ENCODE assay signal across 15 cellular contexts in the genomic region with DNA sequence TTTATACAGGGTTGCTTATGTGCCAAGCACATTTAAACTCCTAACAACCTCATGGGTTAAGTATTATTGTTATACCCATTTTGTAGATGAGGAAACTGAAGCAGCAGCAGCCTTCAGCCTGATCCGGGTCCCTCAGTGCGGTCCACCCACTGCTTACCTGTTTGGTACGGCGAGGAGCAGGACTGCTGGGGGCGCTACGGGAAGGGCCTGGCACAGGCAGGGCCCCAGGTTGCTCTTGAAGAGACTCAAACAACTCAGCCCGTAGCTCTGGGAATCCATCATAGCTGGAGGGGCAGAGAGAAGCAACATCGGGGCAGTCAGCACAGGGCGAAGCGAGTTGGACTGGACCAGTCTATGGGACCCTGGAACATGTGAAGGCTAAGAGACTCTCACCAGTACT. TPM values are rescaled to one million over a fixed set of nuclear protein-coding genes. Genes with fewer than 3 reads are reported as not detected.
DNase-seq lines count a peak whose midpoint lies in the region; ATAC-seq and TF ChIP-seq lines count a peak whose summit lies in the region.
"Had no signal": no experiment of that assay in that cellular context is flagged by ENCODE, and none has a peak within 500 bp of the region (broad histone marks: within the 10 kb centered on the region; RNA-seq: fewer than 3 reads in every experiment).

No MANE protein-coding gene starts in this region.

- no peak for ATAC-seq in gastroesophageal sphincter
- ATAC-seq: GM12878, GM23338 had no signal

- H3K27ac ChIP-seq in gastroesophageal sphincter = no peak overlapping the region

- no peak for TF ChIP-seq CTCF in endothelial cell (IDR thresholded peaks at IDR 0.05; ENCODE audit: unreplicated experiment)
- no peak for TF ChIP-seq CTCF in gastroesophageal sphincter (IDR thresholded peaks at IDR 0.05)

- intact Hi-C loops in posterior vena cava (cut with DNase I) = no loop called here
- intact Hi-C loops in activated T-helper 1 cell treated with anti-CD3 and anti-CD28 coated beads, Interleukin-12 subunit alpha, Interleukin-12 subunit beta, Interleukin-2, Interleukin-4 antibody, amounts not matched to agents 30 ng/mL and 10 ng/mL and 1 ng/mL, durations not matched to agents 14 hours and 24 hours and 36 hours (cut with micrococcal nuclease) = no loop called here

- H3K4me3 ChIP-seq in gastroesophageal sphincter = no peak overlapping the region
- H3K4me3 ChIP-seq: GM12878, GM23338 had no signal

- peaks cover 0 to 100% of the 10 kb centered on the region in 2 donors for H3K36me3 ChIP-seq in gastroesophageal sphincter

- H3K9me3 Mint-ChIP-seq in activated naive CD4-positive, alpha-beta T cell treated with anti-CD3 and anti-CD28 coated beads, Interleukin-2, amount 10 ng/mL, durations not matched to agents 7 days and 5 days = no peaks in the 10 kb centered on the region
- no peaks in the 10 kb centered on the region for H3K9me3 Mint-ChIP-seq in endothelial cell (ENCODE audit: unreplicated experiment)
- no peaks in the 10 kb centered on the region for H3K9me3 Mint-ChIP-seq in activated T-helper 1 cell treated with anti-CD3 and anti-CD28 coated beads, Interleukin-12 subunit alpha, Interleukin-12 subunit beta, Interleukin-2, Interleukin-4 antibody, amounts not matched to agents 30 ng/mL and 10 ng/mL and 1 ng/mL, durations not matched to agents 14 hours and 24 hours and 36 hours
- H3K9me3 Mint-ChIP-seq: CD4-positive, alpha-beta T cell; GM23338 had no signal

- no peak overlapping the region for H3K27ac Mint-ChIP-seq in activated naive CD4-positive, alpha-beta T cell treated with anti-CD3 and anti-CD28 coated beads, Interleukin-2, amount 10 ng/mL, durations not matched to agents 7 days and 5 days
- H3K27ac Mint-ChIP-seq in endothelial cell (ENCODE audit: unreplicated experiment) = no peak overlapping the region
- no peak overlapping the region for H3K27ac Mint-ChIP-seq in activated T-helper 1 cell treated with anti-CD3 and anti-CD28 coated beads, Interleukin-12 subunit alpha, Interleukin-12 subunit beta, Interleukin-2, Interleukin-4 antibody, amounts not matched to agents 30 ng/mL and 10 ng/mL and 1 ng/mL, durations not matched to agents 14 hours and 24 hours and 36 hours
- H3K27ac Mint-ChIP-seq: B cell; CD4-positive, alpha-beta T cell; GM23338 had no signal

- DNase-seq in activated naive CD4-positive, alpha-beta T cell treated with anti-CD3 and anti-CD28 coated beads, Interleukin-2, amount 10 ng/mL, durations not matched to agents 7 days and 5 days = peak; percentile 14
- DNase-seq in activated naive CD4-positive, alpha-beta T cell treated with anti-CD3 and anti-CD28 coated beads, Interleukin-2, amount 50 U/mL, for 16 hours = no peak
- DNase-seq in endothelial cell (ENCODE audit: low spot score) = no peak
- DNase-seq in posterior vena cava (ENCODE audit: low spot score) = peak; percentile 47
- DNase-seq in COLO829 (ENCODE audit: low spot score) = no peak
- no peak for DNase-seq in activated T-helper 1 cell treated with anti-CD3 and anti-CD28 coated beads, Interleukin-12 subunit alpha, Interleukin-12 subunit beta, Interleukin-2, Interleukin-4 antibody, amounts not matched to agents 30 ng/mL and 10 ng/mL and 1 ng/mL, durations not matched to agents 14 hours and 24 hours and 36 hours (ENCODE audit: low spot score)
- DNase-seq: ACHN; C1 segment of cervical spinal cord; CD4-positive, alpha-beta T cell; DMS79; H7 had no signal

- no peak for TF ChIP-seq EP300 in gastroesophageal sphincter (IDR thresholded peaks at IDR 0.05)

- no peaks in the 10 kb centered on the region for H3K9me3 ChIP-seq in gastroesophageal sphincter

- no peak for TF ChIP-seq POLR2A in gastroesophageal sphincter (IDR thresholded peaks at IDR 0.05)

- CTCF ChIA-PET in activated naive CD4-positive, alpha-beta T cell treated with anti-CD3 and anti-CD28 coated beads, Interleukin-2, amount 10 ng/mL, durations not matched to agents 7 days and 5 days (lab: Charles Lee) = no interaction called here

- WGBS in gastroesophageal sphincter (ENCODE audit: low coverage in 1 of 2), 2 donors = 95% methylated on average over 4 of the region's 10 CpGs; no CpG with 5 or more reads in 1 of the 2 donors

- peaks cover 11% of the 10 kb centered on the region for H3K4me1 Mint-ChIP-seq in activated naive CD4-positive, alpha-beta T cell treated with anti-CD3 and anti-CD28 coated beads, Interleukin-2, amount 10 ng/mL, durations not matched to agents 7 days and 5 days
- no peaks in the 10 kb centered on the region for H3K4me1 Mint-ChIP-seq in endothelial cell (ENCODE audit: unreplicated experiment)
- H3K4me1 Mint-ChIP-seq in activated T-helper 1 cell treated with anti-CD3 and anti-CD28 coated beads, Interleukin-12 subunit alpha, Interleukin-12 subunit beta, Interleukin-2, Interleukin-4 antibody, amounts not matched to agents 30 ng/mL and 10 ng/mL and 1 ng/mL, durations not matched to agents 14 hours and 24 hours and 36 hours (ENCODE audit: low read depth) = no peaks in the 10 kb centered on the region
- H3K4me1 Mint-ChIP-seq: GM23338 had no signal

- H3K27me3 Mint-ChIP-seq in activated naive CD4-positive, alpha-beta T cell treated with anti-CD3 and anti-CD28 coated beads, Interleukin-2, amount 10 ng/mL, durations not matched to agents 7 days and 5 days = no peaks in the 10 kb centered on the region
- peaks cover 6% of the 10 kb centered on the region for H3K27me3 Mint-ChIP-seq in endothelial cell (ENCODE audit: unreplicated experiment)
- no peaks in the 10 kb centered on the region for H3K27me3 Mint-ChIP-seq in activated T-helper 1 cell treated with anti-CD3 and anti-CD28 coated beads, Interleukin-12 subunit alpha, Interleukin-12 subunit beta, Interleukin-2, Interleukin-4 antibody, amounts not matched to agents 30 ng/mL and 10 ng/mL and 1 ng/mL, durations not matched to agents 14 hours and 24 hours and 36 hours (ENCODE audit: insufficient read depth)
- H3K27me3 Mint-ChIP-seq: B cell; CD4-positive, alpha-beta T cell had no signal

- H3K27me3 ChIP-seq in gastroesophageal sphincter = no peaks in the 10 kb centered on the region

- no peak overlapping the region for H3K4me3 Mint-ChIP-seq in activated naive CD4-positive, alpha-beta T cell treated with anti-CD3 and anti-CD28 coated beads, Interleukin-2, amount 10 ng/mL, durations not matched to agents 7 days and 5 days
- H3K4me3 Mint-ChIP-seq in endothelial cell (ENCODE audit: unreplicated experiment) = peak overlapping the region; percentile 37
- no peak overlapping the region for H3K4me3 Mint-ChIP-seq in activated T-helper 1 cell treated with anti-CD3 and anti-CD28 coated beads, Interleukin-12 subunit alpha, Interleukin-12 subunit beta, Interleukin-2, Interleukin-4 antibody, amounts not matched to agents 30 ng/mL and 10 ng/mL and 1 ng/mL, durations not matched to agents 14 hours and 24 hours and 36 hours
- H3K4me3 Mint-ChIP-seq: B cell; CD4-positive, alpha-beta T cell; GM23338 had no signal

- no peaks in the 10 kb centered on the region for H3K4me1 ChIP-seq in gastroesophageal sphincter

- peaks cover 76% of the 10 kb centered on the region for H3K36me3 Mint-ChIP-seq in activated naive CD4-positive, alpha-beta T cell treated with anti-CD3 and anti-CD28 coated beads, Interleukin-2, amount 10 ng/mL, durations not matched to agents 7 days and 5 days
- H3K36me3 Mint-ChIP-seq in endothelial cell (ENCODE audit: low read depth, unreplicated experiment) = peaks cover 44% of the 10 kb centered on the region
- H3K36me3 Mint-ChIP-seq in activated T-helper 1 cell treated with anti-CD3 and anti-CD28 coated beads, Interleukin-12 subunit alpha, Interleukin-12 subunit beta, Interleukin-2, Interleukin-4 antibody, amounts not matched to agents 30 ng/mL and 10 ng/mL and 1 ng/mL, durations not matched to agents 14 hours and 24 hours and 36 hours (ENCODE audit: low read depth) = peaks cover 64% of the 10 kb centered on the region

RNA-seq across cellular contexts. Expression of a gene that starts 9.2 kb away (rescaled TPM):
- total RNA-seq in endothelial cell (ENCODE audit: unreplicated experiment) (53.1 TPM), posterior vena cava (10 to 100 TPM; 41.7 to 47.5 TPM), gastroesophageal sphincter (10 to 100 TPM; 10.2 to 46.5 (median 32.3) TPM)
- 128 and 133 TPM in 2 replicates for total RNA-seq in activated T-helper 1 cell treated with anti-CD3 and anti-CD28 coated beads, Interleukin-12 subunit alpha, Interleukin-12 subunit beta, Interleukin-2, Interleukin-4 antibody, amounts not matched to agents 30 ng/mL and 10 ng/mL and 1 ng/mL, durations not matched to agents 14 hours and 24 hours and 36 hours

RNA-seq across cellular contexts. Expression of a gene that starts 14.6 kb away (rescaled TPM):
- total RNA-seq in endothelial cell (ENCODE audit: unreplicated experiment) (45.4 TPM), posterior vena cava (10 to 100 TPM; 33.5 to 43.5 TPM), gastroesophageal sphincter (10 to 100 TPM; 18.4 to 30.8 (median 23.8) TPM)
- 69.1 and 70.4 TPM in 2 replicates for total RNA-seq in activated T-helper 1 cell treated with anti-CD3 and anti-CD28 coated beads, Interleukin-12 subunit alpha, Interleukin-12 subunit beta, Interleukin-2, Interleukin-4 antibody, amounts not matched to agents 30 ng/mL and 10 ng/mL and 1 ng/mL, durations not matched to agents 14 hours and 24 hours and 36 hours

RNA-seq across cellular contexts. Expression of a gene that starts 21.1 kb away (rescaled TPM):
- total RNA-seq in endothelial cell (ENCODE audit: unreplicated experiment) (69.9 TPM), posterior vena cava (10 to 100 TPM; 26.6 to 31.0 TPM), gastroesophageal sphincter (10 to 100 TPM; 13.9 to 21.2 (median 15.6) TPM)
- 62.8 and 76.4 TPM in 2 replicates for total RNA-seq in activated T-helper 1 cell treated with anti-CD3 and anti-CD28 coated beads, Interleukin-12 subunit alpha, Interleukin-12 subunit beta, Interleukin-2, Interleukin-4 antibody, amounts not matched to agents 30 ng/mL and 10 ng/mL and 1 ng/mL, durations not matched to agents 14 hours and 24 hours and 36 hours

RNA-seq across cellular contexts. Expression of a gene that starts 26.0 kb away (rescaled TPM):
- total RNA-seq in endothelial cell (ENCODE audit: unreplicated experiment) = 136 TPM
- 10 to 100 TPM; 76.5 to 79.5 TPM for total RNA-seq in posterior vena cava
- 100 to 1,000 TPM in 3 of 4 donors, 10 to 100 TPM in 1; 64.8 to 115 (median 106) TPM for total RNA-seq in gastroesophageal sphincter
- 75.4 and 76.1 TPM in 2 replicates for total RNA-seq in activated T-helper 1 cell treated with anti-CD3 and anti-CD28 coated beads, Interleukin-12 subunit alpha, Interleukin-12 subunit beta, Interleukin-2, Interleukin-4 antibody, amounts not matched to agents 30 ng/mL and 10 ng/mL and 1 ng/mL, durations not matched to agents 14 hours and 24 hours and 36 hours

RNA-seq across cellular contexts. Expression of a gene that starts 30.4 kb away (rescaled TPM):
- total RNA-seq in endothelial cell (ENCODE audit: unreplicated experiment) (13.2 TPM), posterior vena cava (1 to 10 TPM; 3.2 to 5.3 TPM), gastroesophageal sphincter (10 to 100 TPM in 1 of 4 donors, 1 to 10 TPM in 3; 5.1 to 10.4 (median 6.8) TPM)
- total RNA-seq in activated T-helper 1 cell treated with anti-CD3 and anti-CD28 coated beads, Interleukin-12 subunit alpha, Interleukin-12 subunit beta, Interleukin-2, Interleukin-4 antibody, amounts not matched to agents 30 ng/mL and 10 ng/mL and 1 ng/mL, durations not matched to agents 14 hours and 24 hours and 36 hours = 8.1 and 9.8 TPM in 2 replicates

Comparison
In these comparisons a context has a peak if more than half of its experiments do, and no peak if none do; other contexts are left out.
1. DNase-seq: peak in activated naive CD4-positive, alpha-beta T cell treated with anti-CD3 and anti-CD28 coated beads, Interleukin-2, amount 10 ng/mL, durations not matched to agents 7 days and 5 days (single experiment) and posterior vena cava (single experiment); none in activated naive CD4-positive, alpha-beta T cell treated with anti-CD3 and anti-CD28 coated beads, Interleukin-2, amount 50 U/mL, for 16 hours (single experiment), endothelial cell (single experiment), COLO829 (single experiment) and activated T-helper 1 cell treated with anti-CD3 and anti-CD28 coated beads, Interleukin-12 subunit alpha, Interleukin-12 subunit beta, Interleukin-2, Interleukin-4 antibody, amounts not matched to agents 30 ng/mL and 10 ng/mL and 1 ng/mL, durations not matched to agents 14 hours and 24 hours and 36 hours (single experiment).